In the genomic region with DNA sequence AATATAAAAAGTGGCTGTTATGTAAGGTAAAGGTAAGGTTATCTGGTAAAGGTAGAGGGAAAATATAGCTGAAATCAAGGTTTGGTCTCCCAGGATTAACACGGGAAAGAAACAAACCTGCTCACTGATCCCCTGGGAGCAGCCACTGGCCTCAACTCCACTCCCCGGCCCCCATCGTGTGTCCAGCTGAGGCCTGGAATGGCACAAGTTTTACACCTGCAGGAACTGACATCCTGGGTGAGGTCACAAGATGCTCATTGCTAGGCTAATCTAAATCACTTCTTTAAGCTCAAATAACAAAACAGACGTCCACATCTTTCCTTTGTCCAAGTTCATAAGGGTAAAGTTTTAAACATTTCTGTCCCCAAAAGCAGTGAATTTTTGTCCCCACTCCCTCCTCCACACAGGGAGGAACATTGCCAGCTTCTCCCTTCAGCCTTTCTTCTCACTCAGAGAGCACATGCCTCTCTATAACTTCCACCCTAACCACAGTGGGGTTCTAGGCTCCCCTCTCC, we compare ENCODE assay signal across 16 cellular contexts. TPM values are rescaled to one million over a fixed set of nuclear protein-coding genes. Genes with fewer than 3 reads are reported as not detected.
A peak's percentile ranks its signal among the peaks of the same experiment; 100 is the strongest.
DNase-seq lines count a peak whose midpoint lies in the region; ATAC-seq and TF ChIP-seq lines count a peak whose summit lies in the region.
"Had no signal": no experiment of that assay in that cellular context is flagged by ENCODE, and none has a peak within 500 bp of the region (broad histone marks: within the 10 kb centered on the region; RNA-seq: fewer than 3 reads in every experiment).

No MANE protein-coding gene starts in this region.

- H3K9ac ChIP-seq in MM.1S (ENCODE audit: low read length) = peak overlapping the region; percentile 76

- H3K4me3 ChIP-seq in CD4-positive, alpha-beta memory T cell (ENCODE audit: low read length in 2 of 2) = no peak overlapping the region
- H3K4me3 ChIP-seq in MM.1S (ENCODE audit: low read length) (peak overlapping the region; percentile 2; the same call in 1 of the 2 replicates), osteoblast (ENCODE audit: insufficient read depth, low read length) (no peak overlapping the region)
- no peak overlapping the region for H3K4me3 ChIP-seq in effector memory CD4-positive, alpha-beta T cell (ENCODE audit: insufficient read depth, low read depth, low read length, poor library complexity, severe bottlenecking)
- H3K4me3 ChIP-seq: HAP-1 had no signal

- no peak for DNase-seq in CD4-positive, alpha-beta memory T cell
- no peak for DNase-seq in MM.1S
- no peak for DNase-seq in effector memory CD4-positive, alpha-beta T cell
- peak; percentile 60 for DNase-seq in osteoblast (ENCODE audit: insufficient read length, low spot score, missing footprints)
- no peak for DNase-seq in amygdala (lab: John Stamatoyannopoulos, UW)
- DNase-seq in immature natural killer cell = no peak
- DNase-seq in H4 (ENCODE audit: low spot score) = no peak
- DNase-seq: activated CD8-positive, alpha-beta memory T cell treated with anti-CD3 and anti-CD28 coated beads for 24 hours; activated effector memory CD4-positive, alpha-beta T cell treated with anti-CD3 and anti-CD28 coated beads, Interleukin-2, amount 50 U/mL, for 16 hours; glutamatergic neuron; NCI-H2081 treated with DMSO at 0.1 percent for 48 hours; NCI-H526 treated with DMSO at 0.1 percent for 48 hours; T-cell had no signal

- no peaks in the 10 kb centered on the region for H3K27me3 Mint-ChIP-seq in CD4-positive, alpha-beta memory T cell
- H3K27me3 Mint-ChIP-seq in immature natural killer cell (ENCODE audit: low read depth in 3 of 3) = no peaks in the 10 kb centered on the region
- H3K27me3 Mint-ChIP-seq: B cell, T-cell had no signal

- no peak for ATAC-seq in HG03460 (IDR thresholded peaks at IDR 0.05; ENCODE audit: unreplicated experiment)
- ATAC-seq: T-cell had no signal

- peak overlapping the region; percentile 31 for H3K27ac ChIP-seq in CD4-positive, alpha-beta memory T cell (ENCODE audit: low read depth, low read length)
- peak overlapping the region; percentile 100 for H3K27ac ChIP-seq in MM.1S (ENCODE audit: low read length)
- H3K27ac ChIP-seq in effector memory CD4-positive, alpha-beta T cell (ENCODE audit: insufficient read depth, low read length, poor library complexity, severe bottlenecking) = peak overlapping the region; percentile 61
- peak overlapping the region; percentile 88 for H3K27ac ChIP-seq in osteoblast (ENCODE audit: low read depth, low read length)

- H3K4me1 Mint-ChIP-seq in CD4-positive, alpha-beta memory T cell = peaks cover 28 to 42% (median 37%) of the 10 kb centered on the region in 4 donors
- peaks cover 10 to 19% of the 10 kb centered on the region in 2 donors for H3K4me1 Mint-ChIP-seq in immature natural killer cell

- H3K79me2 ChIP-seq in MM.1S (ENCODE audit: low read length) = peaks cover 100% of the 10 kb centered on the region
- H3K79me2 ChIP-seq in osteoblast (ENCODE audit: insufficient read depth, low read length) = peaks cover 18% of the 10 kb centered on the region

- H3K4me3 Mint-ChIP-seq in CD4-positive, alpha-beta memory T cell = peak overlapping the region in 1 of 8 donors; percentile 39
- H3K4me3 Mint-ChIP-seq in immature natural killer cell = no peak overlapping the region
- H3K4me3 Mint-ChIP-seq: B cell had no signal

- H3K9me3 Mint-ChIP-seq in CD4-positive, alpha-beta memory T cell = no peaks in the 10 kb centered on the region
- H3K9me3 Mint-ChIP-seq in immature natural killer cell = no peaks in the 10 kb centered on the region
- H3K9me3 Mint-ChIP-seq: T-cell had no signal

- peaks cover 28 to 33% of the 10 kb centered on the region in 2 donors for H3K36me3 Mint-ChIP-seq in CD4-positive, alpha-beta memory T cell
- peaks cover 6 to 19% (median 8%) of the 10 kb centered on the region in 3 donors for H3K36me3 Mint-ChIP-seq in immature natural killer cell

- H2AFZ ChIP-seq in MM.1S (ENCODE audit: low read length) = no peak overlapping the region
- peak overlapping the region; percentile 18 for H2AFZ ChIP-seq in osteoblast (ENCODE audit: low read length)

- POLR2A ChIA-PET in CD4-positive, alpha-beta memory T cell (lab: Charles Lee; ENCODE audit: partially characterized antibody) = interaction anchor here (0.7 to 6.6 kb wide), 12 partner anchors 9 to 63 kb away, joined by 3 to 121 read pairs (median 8); a partner anchor contains a TSS

- peaks cover 94% of the 10 kb centered on the region for H3K4me1 ChIP-seq in CD4-positive, alpha-beta memory T cell (ENCODE audit: insufficient read depth, low read length)
- peaks cover 98% of the 10 kb centered on the region for H3K4me1 ChIP-seq in MM.1S (ENCODE audit: low read length)
- H3K4me1 ChIP-seq in effector memory CD4-positive, alpha-beta T cell (ENCODE audit: control insufficient read depth, insufficient read depth, low read length, poor library complexity, severe bottlenecking) = peaks cover 71% of the 10 kb centered on the region
- peaks cover 31% of the 10 kb centered on the region for H3K4me1 ChIP-seq in osteoblast (ENCODE audit: insufficient read depth, low read length)

- intact Hi-C loops in CD4-positive, alpha-beta memory T cell (cut with micrococcal nuclease) = loop anchor here (2.0 kb wide), 1 partner anchor 37 kb away; no protein-coding TSS in a partner anchor

- H3K27me3 ChIP-seq in CD4-positive, alpha-beta memory T cell (ENCODE audit: insufficient read depth, low read length) = no peaks in the 10 kb centered on the region
- no peaks in the 10 kb centered on the region for H3K27me3 ChIP-seq in MM.1S (replicated peaks; ENCODE audit: insufficient read depth, low read length)
- no peaks in the 10 kb centered on the region for H3K27me3 ChIP-seq in effector memory CD4-positive, alpha-beta T cell (replicated peaks; ENCODE audit: control insufficient read depth, insufficient read depth, low read length, poor library complexity, severe bottlenecking)
- H3K27me3 ChIP-seq in osteoblast (ENCODE audit: insufficient read depth, low read length) = no peaks in the 10 kb centered on the region

- H3K27ac Mint-ChIP-seq in CD4-positive, alpha-beta memory T cell = no peak overlapping the region
- no peak overlapping the region for H3K27ac Mint-ChIP-seq in immature natural killer cell
- H3K27ac Mint-ChIP-seq: B cell, T-cell had no signal

- CTCF ChIA-PET in CD4-positive, alpha-beta memory T cell (lab: Charles Lee; ENCODE audit: partially characterized antibody) = interaction anchor here (0.9 to 5.8 kb wide), 10 partner anchors 10 to 179 kb away, joined by 3 to 31 read pairs (median 4); a partner anchor contains a TSS

- H3K4me2 ChIP-seq in MM.1S (ENCODE audit: low read depth, low read length) (peak overlapping the region; percentile 67), osteoblast (ENCODE audit: insufficient read depth, low read length) (peak overlapping the region; percentile 69)

- H3F3A ChIP-seq in MM.1S (ENCODE audit: insufficient read depth, low read length) = peaks cover 90% of the 10 kb centered on the region

- TF ChIP-seq CTCF in MM.1S (IDR thresholded peaks at IDR 0.05; ENCODE audit: low read length) (no peak), osteoblast (IDR thresholded peaks at IDR 0.05; ENCODE audit: extremely low read depth, low read depth, low read length) (no peak)

- peaks cover 10% of the 10 kb centered on the region for H3K36me3 ChIP-seq in CD4-positive, alpha-beta memory T cell (ENCODE audit: insufficient read depth, low read length)
- peaks cover 26% of the 10 kb centered on the region for H3K36me3 ChIP-seq in MM.1S (replicated peaks; ENCODE audit: insufficient read depth, low read length)
- H3K36me3 ChIP-seq in effector memory CD4-positive, alpha-beta T cell (ENCODE audit: control insufficient read depth, insufficient read depth, low read length) = peaks cover 19% of the 10 kb centered on the region
- H3K36me3 ChIP-seq in osteoblast (ENCODE audit: insufficient read depth, low read length) = peaks cover 5% of the 10 kb centered on the region
- H3K36me3 ChIP-seq: HAP-1 had no signal

- H3K9me3 ChIP-seq in CD4-positive, alpha-beta memory T cell (ENCODE audit: control insufficient read depth in 1 of 2, low read length in 2 of 2) = no peaks in the 10 kb centered on the region
- H3K9me3 ChIP-seq in MM.1S (replicated peaks; ENCODE audit: insufficient read depth, low read length) = no peaks in the 10 kb centered on the region
- no peaks in the 10 kb centered on the region for H3K9me3 ChIP-seq in effector memory CD4-positive, alpha-beta T cell (ENCODE audit: control insufficient read depth, low read length)
- no peaks in the 10 kb centered on the region for H3K9me3 ChIP-seq in osteoblast (ENCODE audit: low read depth, low read length)
- H3K9me3 ChIP-seq: HAP-1 had no signal

- no peaks in the 10 kb centered on the region for H3K9me2 ChIP-seq in MM.1S (replicated peaks; ENCODE audit: insufficient read depth, low read length)

- H4K20me1 ChIP-seq in MM.1S (ENCODE audit: insufficient read depth, low read length) (no peaks in the 10 kb centered on the region), osteoblast (ENCODE audit: insufficient read depth, low read length) (peaks cover 38% of the 10 kb centered on the region)

RNA-seq across cellular contexts. Expression of a gene that starts 46.3 kb away (rescaled TPM):
- 100 to 1,000 TPM; 163 to 172 TPM for total RNA-seq in CD4-positive, alpha-beta memory T cell
- 100 to 1,000 TPM in 1 of 2 donors, 10 to 100 TPM in 1; 47.9 to 124 TPM for polyA plus RNA-seq in CD4-positive, alpha-beta memory T cell
- total RNA-seq in osteoblast = 12.1 and 12.7 TPM in 2 replicates
- polyA plus RNA-seq in immature natural killer cell = 10 to 100 TPM; 30.7 to 52.9 (median 31.3) TPM
- 1.2 and 2.7 TPM in 2 replicates for total RNA-seq in H4 (2014; rRNA removed; shearing (Covaris generic))

Comparison
In these comparisons a context has a peak if more than half of its experiments do, and no peak if none do; other contexts are left out.
1. H3K27ac ChIP-seq: peak in every context shown above with its lines; median percentile 100 in MM.1S; 88 in osteoblast; 61 in effector memory CD4-positive, alpha-beta T cell; 31 in CD4-positive, alpha-beta memory T cell.
2. RNA of a gene that starts 46.3 kb away (total RNA-seq): 163 to 172 TPM in CD4-positive, alpha-beta memory T cell; 12.1 to 12.7 TPM in osteoblast and 1.2 to 2.7 TPM in H4; every median in the first group is over 10 times any median in the second.